8 cellular contexts compared by ENCODE assay signal in the genomic region with DNA sequence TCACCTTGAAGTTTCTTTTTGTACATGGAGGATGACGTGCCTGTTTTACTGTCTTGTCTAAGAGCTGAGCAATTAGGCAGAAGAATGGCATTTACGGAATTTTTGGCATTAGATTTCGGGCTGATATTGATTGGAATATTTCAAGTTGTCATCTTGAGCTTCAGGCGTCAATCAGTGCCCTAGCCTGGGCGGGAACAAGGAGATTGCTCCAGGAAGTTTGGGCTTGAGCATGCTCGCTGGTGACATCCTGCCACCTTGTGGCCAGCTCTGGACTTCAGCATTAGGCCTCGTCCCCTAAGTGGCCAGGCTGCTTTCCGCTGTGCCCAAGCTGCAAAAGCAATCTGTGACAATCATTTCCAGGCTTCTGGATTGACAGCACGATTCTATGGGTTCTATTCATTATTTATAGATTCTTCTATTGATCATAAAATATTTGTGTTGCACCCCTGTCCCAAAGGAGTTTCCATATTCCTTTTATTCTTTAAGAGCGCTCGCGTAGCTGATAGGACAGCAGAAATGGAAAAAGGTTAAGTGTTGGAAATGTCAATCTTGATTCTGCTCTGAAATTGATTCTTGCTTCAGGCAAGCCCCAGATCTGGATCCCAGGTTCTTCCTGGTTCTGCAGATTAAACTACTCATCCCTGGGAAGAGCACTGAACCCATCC.
DNase-seq lines count a peak whose midpoint lies in the region; ATAC-seq and TF ChIP-seq lines count a peak whose summit lies in the region.

No MANE protein-coding gene starts in this region.

- peaks cover 0 to 11% (median 0%) of the 10 kb centered on the region in 4 donors for H3K27me3 ChIP-seq in liver (ENCODE audit: control insufficient read depth in 4 of 4, insufficient read depth in 4 of 4, low read length in 3 of 4)

- H3K27ac ChIP-seq in liver (ENCODE audit: low read depth in 1 of 2, low read length in 2 of 2), result no peak overlapping the region

- no peaks in the 10 kb centered on the region for H3K9me3 ChIP-seq in liver (ENCODE audit: control insufficient read depth in 4 of 4, low read length in 3 of 4)

- 33% methylated on average over 12 of the region's 12 CpGs for WGBS in liver

- peak; percentile 95 to 98 for TF ChIP-seq RAD21 in liver (IDR thresholded peaks at IDR 0.05)

- no peak overlapping the region for H3K9ac ChIP-seq in liver (ENCODE audit: low read depth in 1 of 2, low read length in 2 of 2)

- no peaks in the 10 kb centered on the region for H3K36me3 ChIP-seq in liver (ENCODE audit: control insufficient read depth in 4 of 4, insufficient read depth in 3 of 4, low read depth in 1 of 4, low read length in 3 of 4)

- H3K4me3 ChIP-seq in liver (ENCODE audit: low read depth in 1 of 3, low read length in 3 of 3), result peak overlapping the region in 2 of 3 donors; percentile 3 to 18

- peak; percentile 69 for ATAC-seq in HG03175 (IDR thresholded peaks at IDR 0.05; ENCODE audit: unreplicated experiment)

- DNase-seq in SIG-M5 treated with dmso at 0.1 percent for 504 hours (lab: John Stamatoyannopoulos, UW; ENCODE audit: unreplicated experiment) (peak; percentile 63), SIG-M5 (lab: John Stamatoyannopoulos, UW) (no peak), NCI-H2227 treated with DMSO at 0.1 percent for 48 hours (lab: John Stamatoyannopoulos, UW) (peak; percentile 55), dermis blood vessel endothelial cell (peak; percentile 93)
- DNase-seq in activated CD4-positive, alpha-beta T cell treated with anti-CD3 and anti-CD28 coated beads for 24 hours (ENCODE audit: low read depth in 2 of 2), result peak; percentile 22 to 47
- peak; percentile 55 for DNase-seq in stimulated activated CD4-positive, alpha-beta T cell treated with anti-CD3 and anti-CD28 coated beads, Interleukin-4, amount 100 ng/mL, for 24 hours

- TF ChIP-seq CTCF in liver (IDR thresholded peaks at IDR 0.05; ENCODE audit: low read depth, low read length, missing input control), result peak; percentile 88

- H3K4me1 ChIP-seq in liver (ENCODE audit: control insufficient read depth in 4 of 4, insufficient read depth in 4 of 4, low read length in 3 of 4), result no peaks in the 10 kb centered on the region

TF ChIP-seq in liver, 16 proteins besides CTCF, POLR2A, EP300 and RAD21:
- TF ChIP-seq, protein P1, sequence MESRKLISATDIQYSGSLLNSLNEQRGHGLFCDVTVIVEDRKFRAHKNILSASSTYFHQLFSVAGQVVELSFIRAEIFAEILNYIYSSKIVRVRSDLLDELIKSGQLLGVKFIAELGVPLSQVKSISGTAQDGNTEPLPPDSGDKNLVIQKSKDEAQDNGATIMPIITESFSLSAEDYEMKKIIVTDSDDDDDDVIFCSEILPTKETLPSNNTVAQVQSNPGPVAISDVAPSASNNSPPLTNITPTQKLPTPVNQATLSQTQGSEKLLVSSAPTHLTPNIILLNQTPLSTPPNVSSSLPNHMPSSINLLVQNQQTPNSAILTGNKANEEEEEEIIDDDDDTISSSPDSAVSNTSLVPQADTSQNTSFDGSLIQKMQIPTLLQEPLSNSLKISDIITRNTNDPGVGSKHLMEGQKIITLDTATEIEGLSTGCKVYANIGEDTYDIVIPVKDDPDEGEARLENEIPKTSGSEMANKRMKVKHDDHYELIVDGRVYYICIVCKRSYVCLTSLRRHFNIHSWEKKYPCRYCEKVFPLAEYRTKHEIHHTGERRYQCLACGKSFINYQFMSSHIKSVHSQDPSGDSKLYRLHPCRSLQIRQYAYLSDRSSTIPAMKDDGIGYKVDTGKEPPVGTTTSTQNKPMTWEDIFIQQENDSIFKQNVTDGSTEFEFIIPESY (IDR thresholded peaks at IDR 0.05), result no peak
- TF ChIP-seq NR2F2 (IDR thresholded peaks at IDR 0.05) (no peak), FOXA2 (IDR thresholded peaks at IDR 0.05) (no peak), HNF4G (IDR thresholded peaks at IDR 0.05) (no peak), FOXA1 (IDR thresholded peaks at IDR 0.05) (no peak), JUND (IDR thresholded peaks at IDR 0.05) (no peak), HNF4A (conservative IDR thresholded peaks at IDR 0.05) (peak in 1 of 2 donors; percentile 13), TAF1 (conservative IDR thresholded peaks at IDR 0.05) (no peak), SP1 (IDR thresholded peaks at IDR 0.05) (no peak), RXRA (IDR thresholded peaks at IDR 0.05) (no peak)
- TF ChIP-seq, protein P2, sequence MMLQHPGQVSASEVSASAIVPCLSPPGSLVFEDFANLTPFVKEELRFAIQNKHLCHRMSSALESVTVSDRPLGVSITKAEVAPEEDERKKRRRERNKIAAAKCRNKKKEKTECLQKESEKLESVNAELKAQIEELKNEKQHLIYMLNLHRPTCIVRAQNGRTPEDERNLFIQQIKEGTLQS (IDR thresholded peaks at IDR 0.05), result peak; percentile 21
